19 cellular contexts compared by ENCODE assay signal in the genomic region with DNA sequence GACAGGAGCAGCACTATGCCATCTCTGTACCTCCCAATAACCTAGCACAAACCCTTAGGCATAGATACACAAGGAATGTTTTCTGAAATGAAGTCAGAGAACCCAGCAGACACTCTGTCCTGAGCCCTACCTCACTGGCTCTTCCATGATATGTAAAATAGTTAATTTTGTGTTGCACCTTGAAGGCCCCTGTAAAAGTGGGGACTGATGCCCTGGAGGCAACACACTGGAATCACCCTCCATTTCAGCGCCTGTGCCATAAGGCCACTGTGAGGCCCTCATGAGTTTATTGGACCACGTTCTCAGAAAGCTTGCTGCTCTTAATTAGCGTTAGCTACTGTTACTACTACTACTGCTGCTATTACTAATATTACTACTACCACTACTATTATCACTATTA.
DNase-seq lines count a peak whose midpoint lies in the region; TF ChIP-seq lines count a peak whose summit lies in the region.
"Had no signal": no experiment of that assay in that cellular context is flagged by ENCODE, and none has a peak within 500 bp of the region (broad histone marks: within the 10 kb centered on the region; RNA-seq: fewer than 3 reads in every experiment).

No MANE protein-coding gene starts in this region.

- H3K27ac Mint-ChIP-seq in nephron progenitor cell = peak overlapping the region; percentile 2
- H3K27ac Mint-ChIP-seq: CD4-positive, alpha-beta T cell had no signal

- no peak overlapping the region for H3K4me3 Mint-ChIP-seq in nephron progenitor cell
- H3K4me3 Mint-ChIP-seq: CD4-positive, alpha-beta T cell had no signal

- DNase-seq in NCI-H82 (lab: John Stamatoyannopoulos, UW) (peak; percentile 39), NCI-H82 treated with DMSO at 0.1 percent for 48 hours (lab: John Stamatoyannopoulos, UW; ENCODE audit: unreplicated experiment) (no peak), SK-N-DZ (ENCODE audit: low spot score) (peak; percentile 27), nephron progenitor cell (peak; percentile 4), superior temporal gyrus (ENCODE audit: extremely low spot score) (no peak)
- no peak for DNase-seq in activated CD4-positive, alpha-beta T cell treated with anti-CD3 and anti-CD28 coated beads, Interleukin-2, amount 50 U/mL, for 4 hours
- no peak for DNase-seq in stimulated activated CD4-positive, alpha-beta T cell treated with anti-CD3 and anti-CD28 coated beads, Interleukin-2, amount 100 ng/mL, for 48 hours
- DNase-seq: AML-193; CD4-positive, alpha-beta T cell; HCEC 1CT; Kasumi-1; NCI-H2029 treated with DMSO at 0.1 percent for 48 hours; NCI-H2171 treated with DMSO at 0.1 percent for 48 hours; NCI-H446; NCI-H524 treated with DMSO at 0.1 percent for 48 hours; NCI-H774; SIG-M5; SK-N-SH; SW 1271 had no signal

- peaks cover 26% of the 10 kb centered on the region for H3K9me3 Mint-ChIP-seq in nephron progenitor cell

- TF ChIP-seq CTCF in nephron progenitor cell (IDR thresholded peaks at IDR 0.05) = no peak

- peaks cover 2% of the 10 kb centered on the region for H3K27me3 Mint-ChIP-seq in nephron progenitor cell (ENCODE audit: low read depth, poor library complexity)
- H3K27me3 Mint-ChIP-seq: CD4-positive, alpha-beta T cell had no signal

- no peaks in the 10 kb centered on the region for H3K4me1 Mint-ChIP-seq in nephron progenitor cell

- peaks cover 12% of the 10 kb centered on the region for H3K36me3 Mint-ChIP-seq in nephron progenitor cell (ENCODE audit: low read depth)

Comparison
In these comparisons a context has a peak if more than half of its experiments do, and no peak if none do; other contexts are left out.
1. DNase-seq: peak in NCI-H82 (single experiment), SK-N-DZ (single experiment) and nephron progenitor cell (single experiment); none in NCI-H82 treated with DMSO at 0.1 percent for 48 hours (single experiment), activated CD4-positive, alpha-beta T cell treated with anti-CD3 and anti-CD28 coated beads, Interleukin-2, amount 50 U/mL, for 4 hours (0 of 2), superior temporal gyrus (single experiment) and stimulated activated CD4-positive, alpha-beta T cell treated with anti-CD3 and anti-CD28 coated beads, Interleukin-2, amount 100 ng/mL, for 48 hours (0 of 2).